11 cellular contexts compared by ENCODE assay signal in genomic region chr12:53383258-53383657, GRCh38. TPM values are rescaled to one million over a fixed set of nuclear protein-coding genes. Genes with fewer than 3 reads are reported as not detected.
DNase-seq lines count a peak whose midpoint lies in the region; ATAC-seq and TF ChIP-seq lines count a peak whose summit lies in the region.
"Had no signal": no experiment of that assay in that cellular context is flagged by ENCODE, and none has a peak within 500 bp of the region (broad histone marks: within the 10 kb centered on the region; RNA-seq: fewer than 3 reads in every experiment).

No MANE protein-coding gene starts in this region.

- H3K4me1 Mint-ChIP-seq in Calu3 (ENCODE audit: low read depth, unreplicated experiment) = peaks cover 29% of the 10 kb centered on the region

- no peak for TF ChIP-seq POLR2A in ovary (IDR thresholded peaks at IDR 0.05)

- TF ChIP-seq EP300 in ovary (IDR thresholded peaks at IDR 0.05) = no peak

- H3K27ac Mint-ChIP-seq in Calu3 (ENCODE audit: unreplicated experiment) = no peak overlapping the region

- intact Hi-C loops in Calu3 (cut with micrococcal nuclease; ENCODE audit: unreplicated experiment) = no loop called here
- intact Hi-C loops in OCI-LY7 (cut with micrococcal nuclease; ENCODE audit: unreplicated experiment) = loop anchor here (5.0 kb wide), 1 partner anchor 244 kb away; the partner anchor contains the start of gene ATF7
- intact Hi-C loops in ovary (cut with DNase I) = loop anchor here in 1 of 4 donors (5.0 kb wide), 1 partner anchor 39 kb away; the partner anchor contains the start of gene AMHR2

- H3K9me3 Mint-ChIP-seq in Calu3 (ENCODE audit: low read depth, unreplicated experiment) = no peaks in the 10 kb centered on the region

- peaks cover 16% of the 10 kb centered on the region; the same call in 1 of the 2 replicates for H4K20me1 ChIP-seq in OCI-LY7 (ENCODE audit: insufficient read depth, low read length)

- no TSS peak for BruUV-seq in Calu3 (replicated peaks; lab: Mats Ljungman, UMichigan)
- BruUV-seq in OCI-LY7 (replicated peaks; lab: Mats Ljungman, UMichigan) = no TSS peak

- DNase-seq in Calu3 (no peak), OCI-LY7 (ENCODE audit: low spot score) (no peak), epithelial cell of esophagus (ENCODE audit: low read depth) (peak; percentile 42), ovary (peak in 1 of 5 donors; percentile 27), NCI-H1436 treated with DMSO at 0.1 percent for 48 hours (lab: John Stamatoyannopoulos, UW) (no peak), NCI-H187 treated with DMSO at 0.1 percent for 48 hours (lab: John Stamatoyannopoulos, UW) (no peak), HK-2 (ENCODE audit: unreplicated experiment) (no peak)
- DNase-seq: body of pancreas had no signal

- H3K4me1 ChIP-seq in OCI-LY7 (ENCODE audit: insufficient read depth, low read length, poor library complexity, severe bottlenecking) (peaks cover 67% of the 10 kb centered on the region), ovary (ENCODE audit: insufficient read depth) (peaks cover 22% of the 10 kb centered on the region)

- H3K4me3 ChIP-seq in OCI-LY7 (ENCODE audit: low read depth, low read length, poor library complexity, severe bottlenecking) (peak overlapping the region; percentile 36), epithelial cell of esophagus (ENCODE audit: low read length) (peak overlapping the region; percentile 25), ovary (peak overlapping the region; percentile 30)
- H3K4me3 ChIP-seq: body of pancreas had no signal

- 56 to 74% (median 62%) methylated on average over 2 of the region's 2 CpGs for WGBS in ovary, 3 donors

- H3K36me3 Mint-ChIP-seq in Calu3 (ENCODE audit: insufficient read depth, unreplicated experiment) = peaks cover 54% of the 10 kb centered on the region

- H3K4me3 Mint-ChIP-seq in Calu3 (ENCODE audit: low read depth, unreplicated experiment) = peak overlapping the region; percentile 57

- H3K36me3 ChIP-seq in OCI-LY7 (ENCODE audit: insufficient read depth, low read length) (peaks cover 63% of the 10 kb centered on the region), ovary (no peaks in the 10 kb centered on the region)

- no peaks in the 10 kb centered on the region for H3K9me2 ChIP-seq in OCI-LY7 (ENCODE audit: insufficient read depth, low read length)

- peak overlapping the region; percentile 81 for H3K4me2 ChIP-seq in OCI-LY7 (ENCODE audit: low read length)

- POLR2A ChIA-PET in OCI-LY7 (lab: Charles Lee) = interaction anchor here (0.8 to 2.0 kb wide), 2 partner anchors 17 to 60 kb away, joined by 4 to 7 read pairs; no protein-coding TSS in a partner anchor

- no peak for TF ChIP-seq CTCF in Calu3 (IDR thresholded peaks at IDR 0.05; ENCODE audit: unreplicated experiment)
- no peak for TF ChIP-seq CTCF in OCI-LY7 (conservative IDR thresholded peaks at IDR 0.05; ENCODE audit: low read length)
- TF ChIP-seq CTCF in epithelial cell of esophagus (IDR thresholded peaks at IDR 0.05; ENCODE audit: insufficient read depth, low read depth, low read length, missing control alignments) = no peak
- no peak for TF ChIP-seq CTCF in ovary (IDR thresholded peaks at IDR 0.05)

- H2AFZ ChIP-seq in OCI-LY7 (ENCODE audit: low read length) = no peak overlapping the region

- ATAC-seq in GM18858 (IDR thresholded peaks at IDR 0.05; ENCODE audit: unreplicated experiment) = no peak
- ATAC-seq: body of pancreas had no signal

- no peak overlapping the region for H3K27ac ChIP-seq in OCI-LY7 (ENCODE audit: low read depth, low read length, poor library complexity, severe bottlenecking)
- H3K27ac ChIP-seq in ovary = no peak overlapping the region

- H3K9me3 ChIP-seq in OCI-LY7 (ENCODE audit: low read length) = no peaks in the 10 kb centered on the region
- H3K9me3 ChIP-seq in ovary = no peaks in the 10 kb centered on the region
- H3K9me3 ChIP-seq: body of pancreas had no signal

- CTCF ChIA-PET in Calu3 (lab: Charles Lee) = no interaction called here
- CTCF ChIA-PET in OCI-LY7 (lab: Charles Lee; ENCODE audit: unreplicated experiment) = interaction anchor here (1.1 kb wide), 1 partner anchor 31 kb away, joined by 5 read pairs; no protein-coding TSS in a partner anchor

- peaks cover 73% of the 10 kb centered on the region for H3K79me2 ChIP-seq in OCI-LY7 (ENCODE audit: insufficient read depth, low read depth, low read length)

- no peaks in the 10 kb centered on the region for H3K27me3 Mint-ChIP-seq in Calu3 (ENCODE audit: unreplicated experiment)

- H3K27me3 ChIP-seq in ovary = no peaks in the 10 kb centered on the region
- H3K27me3 ChIP-seq: body of pancreas had no signal

RNA-seq across cellular contexts. Expression of gene SP1, which starts 3.3 kb away (rescaled TPM):
- total RNA-seq in Calu3 (2022) = 52.5 and 58.0 TPM in 2 replicates
- total RNA-seq in OCI-LY7 (2014; rRNA removed; shearing (Covaris generic)) = 47.3 and 58.9 TPM in 2 replicates
- total RNA-seq in OCI-LY7 (2022) = 83.9 and 93.9 TPM in 2 replicates
- 100 to 1,000 TPM in 2 of 7 donors, 10 to 100 TPM in 5; 48.7 to 109 (median 90.8) TPM for total RNA-seq in ovary
- 10 to 100 TPM; 25.7 to 59.2 TPM for polyA plus RNA-seq in ovary

RNA-seq across cellular contexts. Expression of gene AMHR2, which starts 40.4 kb away (rescaled TPM):
- total RNA-seq in Calu3 (2022) (not detected in 2 replicates), OCI-LY7 (2022) (not detected in 2 replicates), ovary (10 to 100 TPM; 15.3 to 48.6 (median 35.0) TPM)
- not detected in 2 replicates for total RNA-seq in OCI-LY7 (2014; rRNA removed; shearing (Covaris generic))
- 10 to 100 TPM; 11.2 to 32.5 TPM for polyA plus RNA-seq in ovary
- total RNA-seq: temporal lobe had no signal

RNA-seq across cellular contexts. Expression of gene SP7, which starts 47.1 kb away (rescaled TPM):
- total RNA-seq in Calu3 (2022) = not detected in 2 replicates
- 0.16 TPM in 1 of 2 replicates, not detected in the other for total RNA-seq in OCI-LY7 (2014; rRNA removed; shearing (Covaris generic))
- 0.27 TPM in 1 of 2 replicates, not detected in the other for total RNA-seq in OCI-LY7 (2022)
- total RNA-seq in ovary = not detected
- polyA plus RNA-seq in ovary = under 1 TPM; 0.02 to 0.10 TPM
- total RNA-seq: body of pancreas, omental fat pad, temporal lobe had no signal

RNA-seq across cellular contexts. Expression of gene PRR13, which starts 58.3 kb away (rescaled TPM):
- total RNA-seq in Calu3 (2022) = 151 and 184 TPM in 2 replicates
- total RNA-seq in OCI-LY7 (2014; rRNA removed; shearing (Covaris generic)) = 54.1 and 83.9 TPM in 2 replicates
- 219 and 230 TPM in 2 replicates for total RNA-seq in OCI-LY7 (2022)
- 100 to 1,000 TPM in 4 of 7 donors, 10 to 100 TPM in 3; 46.1 to 131 (median 116) TPM for total RNA-seq in ovary
- polyA plus RNA-seq in ovary = 100 to 1,000 TPM; 125 to 320 TPM

Comparison
In these comparisons a context has a peak if more than half of its experiments do, and no peak if none do; other contexts are left out.
1. RNA of gene AMHR2, which starts 40.4 kb away (total RNA-seq): 15.3 to 48.6 TPM in ovary; not detected in Calu3 and not detected in OCI-LY7; every median in the first group is over 10 times any median in the second.
2. Peak in every context shown above with its lines, with median percentiles within 50 percentile points of each other: H3K4me3 ChIP-seq.